Comparison of ENCODE assay signal across 32 cellular contexts in the genomic region with DNA sequence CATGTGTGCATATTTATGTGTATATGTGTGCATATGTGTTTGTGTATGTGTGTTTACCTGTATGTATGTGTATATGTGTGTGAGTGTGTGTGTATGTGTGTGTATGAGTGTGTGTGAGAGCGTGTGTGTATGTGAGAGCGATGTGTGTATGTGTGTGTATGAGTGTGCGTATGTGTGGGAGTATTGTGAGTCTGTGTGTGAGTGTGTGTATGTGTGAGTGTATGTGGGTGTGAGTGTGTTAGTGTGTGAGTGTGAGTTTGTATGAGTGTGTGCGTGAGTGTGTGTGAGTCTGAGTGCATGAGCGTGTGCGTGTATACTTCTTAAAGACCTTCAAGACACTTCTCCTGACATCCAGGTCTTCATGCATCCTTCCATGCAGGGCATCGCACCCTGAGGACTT. TPM values are rescaled to one million over a fixed set of nuclear protein-coding genes. Genes with fewer than 3 reads are reported as not detected.
"Had no signal": no experiment of that assay in that cellular context is flagged by ENCODE, and none has a peak within 500 bp of the region (broad histone marks: within the 10 kb centered on the region; RNA-seq: fewer than 3 reads in every experiment).

No MANE protein-coding gene starts in this region.

- H3K9ac ChIP-seq: SK-N-SH had no signal

- H3K4me1 ChIP-seq: Peyer's patch, SJSA1 had no signal

- H3K4me3 ChIP-seq: Peyer's patch, SJSA1 had no signal

- H3K4me2 ChIP-seq: SK-N-SH had no signal

- H3K27ac ChIP-seq: Peyer's patch, SJSA1, VCaP had no signal

- H3K27me3 ChIP-seq: Peyer's patch, SJSA1 had no signal

- H3K27me3 Mint-ChIP-seq: activated CD4-positive, alpha-beta memory T cell treated with anti-CD3 and anti-CD28 coated beads, Interleukin-2, amount 10 ng/mL, durations not matched to agents 7 days and 5 days; activated naive CD8-positive, alpha-beta T cell had no signal

- H3K36me3 ChIP-seq: Peyer's patch, SJSA1 had no signal

- H3K36me3 Mint-ChIP-seq: activated CD8-positive, alpha-beta memory T cell treated with anti-CD3 and anti-CD28 coated beads, Interleukin-2, amount 10 ng/mL, durations not matched to agents 7 days and 5 days; activated naive CD4-positive, alpha-beta T cell treated with anti-CD3 and anti-CD28 coated beads, Interleukin-2, amount 10 ng/mL, durations not matched to agents 7 days and 5 days; activated naive CD8-positive, alpha-beta T cell; brain had no signal

- DNase-seq: activated CD4-positive, alpha-beta memory T cell treated with anti-CD3 and anti-CD28 coated beads, Interleukin-2, amount 10 ng/mL, durations not matched to agents 7 days and 5 days; activated CD4-positive, alpha-beta T cell treated with anti-CD3 and anti-CD28 coated beads for 1 hour; activated CD4-positive, alpha-beta T cell treated with anti-CD3 and anti-CD28 coated beads for 48 hours; activated CD4-positive, CD25-positive, alpha-beta regulatory T cell; activated CD8-positive, alpha-beta memory T cell treated with anti-CD3 and anti-CD28 coated beads for 24 hours; activated CD8-positive, alpha-beta memory T cell treated with anti-CD3 and anti-CD28 coated beads, Interleukin-2, amount 10 ng/mL, durations not matched to agents 7 days and 5 days; activated CD8-positive, alpha-beta memory T cell treated with anti-CD3 and anti-CD28 coated beads, Interleukin-2, amount 50 U/mL, for 48 hours; activated effector memory CD4-positive, alpha-beta T cell treated with Interleukin-2 at 50 U/mL for 16 hours; activated naive CD4-positive, alpha-beta T cell treated with anti-CD3 and anti-CD28 coated beads, Interleukin-2, amount 10 ng/mL, durations not matched to agents 7 days and 5 days; activated naive CD8-positive, alpha-beta T cell treated with anti-CD3 and anti-CD28 coated beads, Interleukin-2, amount 50 U/mL, for 24 hours; activated T-cell treated with anti-CD3 and anti-CD28 coated beads, Interleukin-2, amount 50 U/mL, for 48 hours; anterior cingulate cortex; central memory CD4-positive, alpha-beta T cell; NCI-H1105; NCI-H1417 treated with DMSO at 0.1 percent for 48 hours; NCI-H187 treated with DMSO at 0.1 percent for 48 hours; NCI-H2081 treated with DMSO at 0.1 percent for 48 hours; NCI-H510A; NCI-H526; NCI-H748 treated with DMSO at 0.1 percent for 48 hours; NK-92 treated with Interleukin-12 subunit alpha and Interleukin-12 subunit beta, amount 100 ng/mL, for 24 hours; PC-3; Peyer's patch; RPMI8226; SHP77 treated with DMSO at 0.1 percent for 48 hours; SK-N-SH; T-helper 17 cell had no signal

- ATAC-seq: activated CD8-positive, alpha-beta memory T cell treated with anti-CD3 and anti-CD28 coated beads, Interleukin-2, amount 10 ng/mL, durations not matched to agents 7 days and 5 days; activated naive CD8-positive, alpha-beta T cell treated with anti-CD3 and anti-CD28 coated beads, Interleukin-2, amount 50 U/mL, for 24 hours; PC-3; T-helper 17 cell had no signal

- H3K9me3 Mint-ChIP-seq: activated CD4-positive, alpha-beta memory T cell treated with anti-CD3 and anti-CD28 coated beads, Interleukin-2, amount 10 ng/mL, durations not matched to agents 7 days and 5 days; activated naive CD4-positive, alpha-beta T cell treated with anti-CD3 and anti-CD28 coated beads, Interleukin-2, amount 10 ng/mL, durations not matched to agents 7 days and 5 days; activated naive CD8-positive, alpha-beta T cell treated with anti-CD3 and anti-CD28 coated beads, Interleukin-2, amount 50 U/mL, for 24 hours; brain had no signal

- H3K4me1 Mint-ChIP-seq: activated CD4-positive, alpha-beta memory T cell treated with anti-CD3 and anti-CD28 coated beads, Interleukin-2, amount 10 ng/mL, durations not matched to agents 7 days and 5 days; activated naive CD4-positive, alpha-beta T cell treated with anti-CD3 and anti-CD28 coated beads, Interleukin-2, amount 10 ng/mL, durations not matched to agents 7 days and 5 days; activated naive CD8-positive, alpha-beta T cell treated with anti-CD3 and anti-CD28 coated beads, Interleukin-2, amount 50 U/mL, for 24 hours had no signal

- H3K9me3 ChIP-seq: Peyer's patch, SJSA1, SK-N-SH had no signal

- H3K4me3 Mint-ChIP-seq: activated CD4-positive, alpha-beta memory T cell treated with anti-CD3 and anti-CD28 coated beads, Interleukin-2, amount 10 ng/mL, durations not matched to agents 7 days and 5 days; activated CD8-positive, alpha-beta memory T cell treated with anti-CD3 and anti-CD28 coated beads, Interleukin-2, amount 10 ng/mL, durations not matched to agents 7 days and 5 days; activated naive CD4-positive, alpha-beta T cell treated with anti-CD3 and anti-CD28 coated beads, Interleukin-2, amount 10 ng/mL, durations not matched to agents 7 days and 5 days; activated naive CD8-positive, alpha-beta T cell; activated naive CD8-positive, alpha-beta T cell treated with anti-CD3 and anti-CD28 coated beads, Interleukin-2, amount 50 U/mL, for 24 hours; brain; T-helper 17 cell had no signal

- H3K27ac Mint-ChIP-seq: activated CD4-positive, alpha-beta memory T cell treated with anti-CD3 and anti-CD28 coated beads, Interleukin-2, amount 10 ng/mL, durations not matched to agents 7 days and 5 days; activated CD8-positive, alpha-beta memory T cell treated with anti-CD3 and anti-CD28 coated beads, Interleukin-2, amount 10 ng/mL, durations not matched to agents 7 days and 5 days; activated naive CD4-positive, alpha-beta T cell treated with anti-CD3 and anti-CD28 coated beads, Interleukin-2, amount 10 ng/mL, durations not matched to agents 7 days and 5 days; activated naive CD8-positive, alpha-beta T cell; activated naive CD8-positive, alpha-beta T cell treated with anti-CD3 and anti-CD28 coated beads, Interleukin-2, amount 50 U/mL, for 24 hours; brain; T-helper 17 cell had no signal

RNA-seq across cellular contexts. Expression of a gene that starts 49.6 kb away (rescaled TPM):
- total RNA-seq: activated CD4-positive, alpha-beta memory T cell treated with anti-CD3 and anti-CD28 coated beads, Interleukin-2, amount 10 ng/mL, durations not matched to agents 7 days and 5 days; activated CD8-positive, alpha-beta memory T cell treated with anti-CD3 and anti-CD28 coated beads, Interleukin-2, amount 10 ng/mL, durations not matched to agents 7 days and 5 days; MCF 10A; Peyer's patch; T-helper 17 cell had no signal
